In genomic region chr7:40329601-40330153, GRCh38 we compare ENCODE assay signal across 9 cellular contexts.
A peak's percentile ranks its signal among the peaks of the same experiment; 100 is the strongest.
DNase-seq lines count a peak whose midpoint lies in the region; ATAC-seq, FAIRE-seq and TF ChIP-seq lines count a peak whose summit lies in the region.
"Had no signal": no experiment of that assay in that cellular context is flagged by ENCODE, and none has a peak within 500 bp of the region (broad histone marks: within the 10 kb centered on the region; RNA-seq: fewer than 3 reads in every experiment).

No MANE protein-coding gene starts in this region.

- no peaks in the 10 kb centered on the region for H3K36me3 ChIP-seq in endodermal cell (ENCODE audit: control insufficient read depth, insufficient read depth, low read length)

- H3K4me3 ChIP-seq in A549, result no peak overlapping the region
- H3K4me3 ChIP-seq in endodermal cell (ENCODE audit: low read length), result no peak overlapping the region

- CTCF ChIA-PET in A549 (lab: Yijun Ruan, JAX), result interaction anchor here (0.6 to 2.6 kb wide), 14 partner anchors 9 to 1381 kb away, joined by 3 to 17 read pairs (median 4); no protein-coding TSS in a partner anchor
- CTCF ChIA-PET in activated CD4-positive, alpha-beta memory T cell treated with anti-CD3 and anti-CD28 coated beads, Interleukin-2, amount 10 ng/mL, durations not matched to agents 7 days and 5 days (lab: Charles Lee), result no interaction called here

- H3K9ac ChIP-seq in endodermal cell (ENCODE audit: extremely low read depth, low read length, poor library complexity, severe bottlenecking), result no peak overlapping the region

- ATAC-seq in A549, result peak; percentile 50 to 66; a peak in 3 of 6 replicates
- no peak for ATAC-seq in GM18909 (IDR thresholded peaks at IDR 0.05; ENCODE audit: poor library complexity, unreplicated experiment)

- no peaks in the 10 kb centered on the region for H3K36me3 Mint-ChIP-seq in endodermal cell (ENCODE audit: low read depth)
- no peaks in the 10 kb centered on the region for H3K36me3 Mint-ChIP-seq in activated CD4-positive, alpha-beta memory T cell treated with anti-CD3 and anti-CD28 coated beads, Interleukin-2, amount 10 ng/mL, durations not matched to agents 7 days and 5 days (ENCODE audit: low read depth)
- H3K36me3 Mint-ChIP-seq: stimulated activated naive B cell treated with anti-CD40 and anti-IgM and Interleukin-4, amounts not matched to agents 10 μg/mL and 1 μg/mL and 100 μg/mL, for 72 hours had no signal

- H3K27me3 ChIP-seq in endodermal cell (ENCODE audit: control insufficient read depth, insufficient read depth, low read length, poor library complexity, severe bottlenecking), result no peaks in the 10 kb centered on the region

- H3K4me1 Mint-ChIP-seq in endodermal cell, result peaks cover 2% of the 10 kb centered on the region
- H3K4me1 Mint-ChIP-seq in activated CD4-positive, alpha-beta memory T cell treated with anti-CD3 and anti-CD28 coated beads, Interleukin-2, amount 10 ng/mL, durations not matched to agents 7 days and 5 days, result no peaks in the 10 kb centered on the region
- H3K4me1 Mint-ChIP-seq: stimulated activated naive B cell treated with anti-CD40 and anti-IgM and Interleukin-4, amounts not matched to agents 10 μg/mL and 1 μg/mL and 100 μg/mL, for 72 hours had no signal

- H3K4me3 Mint-ChIP-seq in endodermal cell, result no peak overlapping the region
- no peak overlapping the region for H3K4me3 Mint-ChIP-seq in activated CD4-positive, alpha-beta memory T cell treated with anti-CD3 and anti-CD28 coated beads, Interleukin-2, amount 10 ng/mL, durations not matched to agents 7 days and 5 days
- H3K4me3 Mint-ChIP-seq: stimulated activated naive B cell treated with anti-CD40 and anti-IgM and Interleukin-4, amounts not matched to agents 10 μg/mL and 1 μg/mL and 100 μg/mL, for 72 hours had no signal

- FAIRE-seq in A549 (lab: Jason Lieb, UNC), result peak; percentile 32

- H3K27ac ChIP-seq in A549, result no peak overlapping the region
- no peak overlapping the region for H3K27ac ChIP-seq in endodermal cell (ENCODE audit: low read depth, low read length)

- no peaks in the 10 kb centered on the region for H3K9me3 Mint-ChIP-seq in endodermal cell
- no peaks in the 10 kb centered on the region for H3K9me3 Mint-ChIP-seq in activated CD4-positive, alpha-beta memory T cell treated with anti-CD3 and anti-CD28 coated beads, Interleukin-2, amount 10 ng/mL, durations not matched to agents 7 days and 5 days

- TF ChIP-seq RAD21 in A549 (conservative IDR thresholded peaks at IDR 0.05 in 1 of 2, IDR thresholded peaks at IDR 0.05 in 1 of 2), result peak; percentile 77 to 78

- POLR2A ChIA-PET in A549 (lab: Yijun Ruan, JAX), result no interaction called here
- POLR2A ChIA-PET in activated CD4-positive, alpha-beta memory T cell treated with anti-CD3 and anti-CD28 coated beads, Interleukin-2, amount 10 ng/mL, durations not matched to agents 7 days and 5 days (lab: Charles Lee), result no interaction called here

- no peaks in the 10 kb centered on the region for H3K9me3 ChIP-seq in A549
- H3K9me3 ChIP-seq in endodermal cell (ENCODE audit: control insufficient read depth, low read length), result no peaks in the 10 kb centered on the region

- 0% methylated on average over 1 of the region's 1 CpG for WGBS in A549 (ENCODE audit: missing lambda C conversion rate)
- 88% methylated on average over 1 of the region's 1 CpG for WGBS in endodermal cell (ENCODE audit: insufficient coverage in 1 of 2, insufficient read length in 1 of 2), 2 experiments

- no peak overlapping the region for H3K4me2 ChIP-seq in A549

- H3K4me1 ChIP-seq in A549 (no peaks in the 10 kb centered on the region), endodermal cell (ENCODE audit: control insufficient read depth, insufficient read depth, low read length) (no peaks in the 10 kb centered on the region)

- H3K27ac Mint-ChIP-seq in endodermal cell, result no peak overlapping the region
- no peak overlapping the region for H3K27ac Mint-ChIP-seq in activated CD4-positive, alpha-beta memory T cell treated with anti-CD3 and anti-CD28 coated beads, Interleukin-2, amount 10 ng/mL, durations not matched to agents 7 days and 5 days
- H3K27ac Mint-ChIP-seq: stimulated activated naive B cell treated with anti-CD40 and anti-IgM and Interleukin-4, amounts not matched to agents 10 μg/mL and 1 μg/mL and 100 μg/mL, for 72 hours had no signal

- no peak for TF ChIP-seq POLR2A in A549 (IDR thresholded peaks at IDR 0.05; ENCODE audit: low read length)

- TF ChIP-seq CTCF in A549 (IDR thresholded peaks at IDR 0.05) (peak; percentile 73), GM12873 (IDR thresholded peaks at IDR 0.05; ENCODE audit: insufficient read depth, low read depth, low read length, missing control alignments) (peak; percentile 66), endodermal cell (conservative IDR thresholded peaks at IDR 0.05) (peak; percentile 84)

- no peaks in the 10 kb centered on the region for H3K27me3 Mint-ChIP-seq in endodermal cell (ENCODE audit: insufficient read depth)
- no peaks in the 10 kb centered on the region for H3K27me3 Mint-ChIP-seq in activated CD4-positive, alpha-beta memory T cell treated with anti-CD3 and anti-CD28 coated beads, Interleukin-2, amount 10 ng/mL, durations not matched to agents 7 days and 5 days
- H3K27me3 Mint-ChIP-seq: stimulated activated naive B cell treated with anti-CD40 and anti-IgM and Interleukin-4, amounts not matched to agents 10 μg/mL and 1 μg/mL and 100 μg/mL, for 72 hours had no signal

- DNase-seq in A549 (ENCODE audit: low read depth in 1 of 2, low spot score in 1 of 2) (peak; percentile 53), HT-29 (ENCODE audit: low spot score) (peak; percentile 72), OCI-M1 (lab: John Stamatoyannopoulos, UW) (peak; percentile 54), endodermal cell (no peak), midbrain (lab: John Stamatoyannopoulos, UW) (peak; percentile 46)
- no peak for DNase-seq in activated CD4-positive, alpha-beta memory T cell treated with anti-CD3 and anti-CD28 coated beads, Interleukin-2, amount 10 ng/mL, durations not matched to agents 7 days and 5 days
- DNase-seq: stimulated activated naive B cell treated with anti-CD40 and anti-IgM and Interleukin-4, amounts not matched to agents 10 μg/mL and 1 μg/mL and 100 μg/mL, for 72 hours had no signal

- TF ChIP-seq EP300 in A549 (IDR thresholded peaks at IDR 0.05), result no peak

TF ChIP-seq in A549, 52 proteins besides CTCF, POLR2A, EP300 and RAD21:
- TF ChIP-seq, protein P1, sequence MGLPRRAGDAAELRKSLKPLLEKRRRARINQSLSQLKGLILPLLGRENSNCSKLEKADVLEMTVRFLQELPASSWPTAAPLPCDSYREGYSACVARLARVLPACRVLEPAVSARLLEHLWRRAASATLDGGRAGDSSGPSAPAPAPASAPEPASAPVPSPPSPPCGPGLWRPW (IDR thresholded peaks at IDR 0.05), result no peak
- peak; percentile 69; the same call in 2 of the 3 replicates for TF ChIP-seq SMC3 (IDR thresholded peaks at IDR 0.05)

Comparison
In these comparisons a context has a peak if more than half of its experiments do, and no peak if none do; other contexts are left out.
1. DNase-seq: peak in A549 (2 of 2), HT-29 (single experiment), OCI-M1 (single experiment) and midbrain (single experiment); none in endodermal cell (single experiment) and activated CD4-positive, alpha-beta memory T cell treated with anti-CD3 and anti-CD28 coated beads, Interleukin-2, amount 10 ng/mL, durations not matched to agents 7 days and 5 days (single experiment).
2. Peak in every context shown above with its lines, with median percentiles within 50 percentile points of each other: CTCF ChIP-seq.